In genomic region chr2:143717053-143717452, GRCh38 we compare ENCODE assay signal across 13 cellular contexts.
DNase-seq lines count a peak whose midpoint lies in the region; ATAC-seq and TF ChIP-seq lines count a peak whose summit lies in the region.
"Had no signal": no experiment of that assay in that cellular context is flagged by ENCODE, and none has a peak within 500 bp of the region (broad histone marks: within the 10 kb centered on the region; RNA-seq: fewer than 3 reads in every experiment).

No MANE protein-coding gene starts in this region.

- H2AK5ac ChIP-seq in mesenchymal stem cell (ENCODE audit: low read length, severe bottlenecking) = no peak overlapping the region

- H3K79me2 ChIP-seq in mammary epithelial cell (ENCODE audit: insufficient read depth, low read length) = no peaks in the 10 kb centered on the region

- dilution Hi-C loops in mammary epithelial cell (cut with HindIII; ENCODE audit: low sequenced_read_pairs) = no loop called here

- H2BK12ac ChIP-seq in mesenchymal stem cell (ENCODE audit: low read length in 2 of 2) = peak overlapping the region in 1 of 2 experiments; percentile 10

- peaks cover 2% of the 10 kb centered on the region for H3K9me3 Mint-ChIP-seq in MCF 10A (ENCODE audit: unreplicated experiment)

- H3K4me1 Mint-ChIP-seq in MCF 10A (ENCODE audit: insufficient read depth, unreplicated experiment) = peaks cover 4% of the 10 kb centered on the region

- no peaks in the 10 kb centered on the region for H3K36me3 Mint-ChIP-seq in MCF 10A (ENCODE audit: insufficient read depth, unreplicated experiment)

- H3K79me1 ChIP-seq in mesenchymal stem cell (replicated peaks; ENCODE audit: low read length, poor library complexity, severe bottlenecking) = no peaks in the 10 kb centered on the region

- no peaks in the 10 kb centered on the region for H4K20me1 ChIP-seq in mammary epithelial cell (ENCODE audit: insufficient read depth, low read length)

- H3K4me3 ChIP-seq in mammary epithelial cell (replicated peaks in 1 of 3; ENCODE audit: insufficient read depth in 1 of 3, low read depth in 2 of 3, low read length in 3 of 3) = no peak overlapping the region
- H3K4me3 ChIP-seq in astrocyte of the spinal cord (ENCODE audit: low read depth, low read length) = no peak overlapping the region
- peak overlapping the region in 1 of 2 experiments; percentile 27 for H3K4me3 ChIP-seq in mesenchymal stem cell (ENCODE audit: insufficient read depth in 1 of 2, low read depth in 1 of 2, low read length in 2 of 2)
- H3K4me3 ChIP-seq in upper lobe of right lung = peak overlapping the region; percentile 12
- H3K4me3 ChIP-seq: SK-N-MC had no signal

- H2AFZ ChIP-seq in mammary epithelial cell (ENCODE audit: low read depth, low read length) (peak overlapping the region; percentile 62), mesenchymal stem cell (ENCODE audit: low read depth, low read length) (no peak overlapping the region)

- ATAC-seq in upper lobe of right lung = no peak
- ATAC-seq in left lobe of liver = no peak
- no peak for ATAC-seq in GM19395 (IDR thresholded peaks at IDR 0.05; ENCODE audit: unreplicated experiment)
- ATAC-seq: activated naive CD4-positive, alpha-beta T cell treated with anti-CD3 and anti-CD28 coated beads, Interleukin-2, amount 50 U/mL, for 72 hours had no signal

- H3K4me2 ChIP-seq in mammary epithelial cell (ENCODE audit: insufficient read depth, low read depth, low read length) (no peak overlapping the region), mesenchymal stem cell (ENCODE audit: low read length, poor library complexity, severe bottlenecking) (no peak overlapping the region)

- H2BK120ac ChIP-seq in mesenchymal stem cell (ENCODE audit: low read depth, low read length) = peak overlapping the region; percentile 6

- H3K9me3 ChIP-seq in mammary epithelial cell (replicated peaks; ENCODE audit: insufficient read depth, low read length) = no peaks in the 10 kb centered on the region
- H3K9me3 ChIP-seq in mesenchymal stem cell (ENCODE audit: control insufficient read depth, low read length) = peaks cover 3% of the 10 kb centered on the region
- no peaks in the 10 kb centered on the region for H3K9me3 ChIP-seq in upper lobe of right lung

- H4K8ac ChIP-seq in mesenchymal stem cell (ENCODE audit: low read length) = peak overlapping the region; percentile 35

- H3K14ac ChIP-seq in mesenchymal stem cell (ENCODE audit: low read length in 2 of 2) = no peak overlapping the region

- 26% methylated on average over 5 of the region's 6 CpGs for WGBS in mammary epithelial cell (ENCODE audit: low coverage, missing lambda C conversion rate)
- 87% methylated on average over 6 of the region's 6 CpGs for WGBS in mesenchymal stem cell

- POLR2A ChIA-PET in MCF 10A (lab: Yijun Ruan, JAX) = no interaction called here

- no peak overlapping the region for H2BK15ac ChIP-seq in mesenchymal stem cell (ENCODE audit: low read depth, poor library complexity, severe bottlenecking)

- H4K91ac ChIP-seq in mesenchymal stem cell (ENCODE audit: low read length) = no peak overlapping the region

- no peak for TF ChIP-seq CTCF in mammary epithelial cell (conservative IDR thresholded peaks at IDR 0.05 in 1 of 2, IDR thresholded peaks at IDR 0.05 in 1 of 2; ENCODE audit: extremely low read depth in 1 of 2, insufficient read depth in 1 of 2, low read depth in 1 of 2, low read length in 2 of 2)
- TF ChIP-seq CTCF in MCF 10A (IDR thresholded peaks at IDR 0.05; ENCODE audit: unreplicated experiment) = no peak
- no peak for TF ChIP-seq CTCF in astrocyte of the spinal cord (IDR thresholded peaks at IDR 0.05; ENCODE audit: low read depth, low read length)
- no peak for TF ChIP-seq CTCF in upper lobe of right lung (IDR thresholded peaks at IDR 0.05)

- H3K27me3 ChIP-seq in mammary epithelial cell (ENCODE audit: insufficient read depth, low read length) (no peaks in the 10 kb centered on the region), mesenchymal stem cell (ENCODE audit: control insufficient read depth in 1 of 2, insufficient read depth in 1 of 2, low read length in 2 of 2) (no peaks in the 10 kb centered on the region), upper lobe of right lung (no peaks in the 10 kb centered on the region)

- H3K9ac ChIP-seq in mammary epithelial cell (ENCODE audit: insufficient read depth, low read length) (no peak overlapping the region), mesenchymal stem cell (ENCODE audit: low read length) (peak overlapping the region; percentile 38)

- H3K4ac ChIP-seq in mesenchymal stem cell (ENCODE audit: low read depth in 1 of 2, low read length in 2 of 2) = no peak overlapping the region

- H2BK5ac ChIP-seq in mesenchymal stem cell (ENCODE audit: low read depth, low read length, poor library complexity, severe bottlenecking) = no peak overlapping the region

- DNase-seq in mammary epithelial cell = no peak
- DNase-seq in MCF 10A (ENCODE audit: unreplicated experiment) = no peak
- DNase-seq in astrocyte of the spinal cord (ENCODE audit: low read depth, low spot score) = peak; percentile 16
- DNase-seq in mesenchymal stem cell = no peak
- no peak for DNase-seq in upper lobe of right lung
- DNase-seq in NCI-H1436 treated with DMSO at 0.1 percent for 48 hours (lab: John Stamatoyannopoulos, UW) = no peak
- no peak for DNase-seq in left lobe of liver (ENCODE audit: low spot score)
- DNase-seq: foreskin melanocyte, NCI-H2029 had no signal

- no peak overlapping the region for H3K4me3 Mint-ChIP-seq in MCF 10A (ENCODE audit: unreplicated experiment)

- BruUV-seq in mammary epithelial cell (replicated peaks; lab: Mats Ljungman, UMichigan) = no TSS peak
- no TSS peak for BruUV-seq in MCF 10A (replicated peaks; lab: Mats Ljungman, UMichigan)

- intact Hi-C loops in mammary epithelial cell (cut with micrococcal nuclease) (no loop called here), MCF 10A (cut with micrococcal nuclease) (no loop called here), upper lobe of right lung (cut with DNase I) (no loop called here)

- H3K27ac ChIP-seq in mammary epithelial cell (ENCODE audit: insufficient read depth, low read depth, low read length) (no peak overlapping the region), mesenchymal stem cell (ENCODE audit: low read length, poor library complexity, severe bottlenecking) (no peak overlapping the region), upper lobe of right lung (peak overlapping the region; percentile 63)
- H3K27ac ChIP-seq: SK-N-MC, VCaP had no signal

- in situ Hi-C loops in mammary epithelial cell (cut with MboI; ENCODE audit: low sequenced_read_pairs in 2 of 2) (no loop called here), astrocyte of the spinal cord (cut with HindIII; ENCODE audit: low sequenced_read_pairs) (no loop called here)

- H3K36me3 ChIP-seq in mammary epithelial cell (ENCODE audit: insufficient read depth, low read length) (no peaks in the 10 kb centered on the region), mesenchymal stem cell (ENCODE audit: control insufficient read depth in 1 of 2, insufficient read depth in 2 of 2, low read depth in 1 of 2, low read length in 2 of 2) (no peaks in the 10 kb centered on the region), upper lobe of right lung (no peaks in the 10 kb centered on the region)

- H3K27me3 Mint-ChIP-seq in MCF 10A (ENCODE audit: insufficient read depth, unreplicated experiment) = no peaks in the 10 kb centered on the region

- no peak overlapping the region for H3K27ac Mint-ChIP-seq in MCF 10A (ENCODE audit: low read depth, unreplicated experiment)

- H3K23ac ChIP-seq in mesenchymal stem cell (ENCODE audit: low read length in 2 of 2) = no peak overlapping the region

- H3K4me1 ChIP-seq in mammary epithelial cell (ENCODE audit: insufficient read depth, low read length) = no peaks in the 10 kb centered on the region
- H3K4me1 ChIP-seq in mesenchymal stem cell (ENCODE audit: control insufficient read depth, insufficient read depth, low read depth, low read length) = no peaks in the 10 kb centered on the region
- H3K4me1 ChIP-seq in upper lobe of right lung = no peaks in the 10 kb centered on the region

- CTCF ChIA-PET in mammary epithelial cell (lab: Charles Lee; ENCODE audit: low non-redundant PET) = no interaction called here
- CTCF ChIA-PET in MCF 10A (lab: Yijun Ruan, JAX) = interaction anchor here (0.6 kb wide), 1 partner anchor 893 kb away, joined by 3 read pairs; no protein-coding TSS in a partner anchor

- H3K18ac ChIP-seq in mesenchymal stem cell (ENCODE audit: low read depth in 1 of 2, low read length in 2 of 2) = peak overlapping the region; percentile 28 to 75
